1 cellular context compared by ENCODE assay signal in genomic region chr19:6393074-6393981, GRCh38.
TF ChIP-seq lines count a peak whose summit lies in the region.

TSS of gene GTF2F1 (minus strand) at chr19:6393164. CDS start at chr19:6392995, 169 bp downstream.

TF ChIP-seq in H1, 55 proteins besides CTCF, POLR2A, EP300 and RAD21:
- TF ChIP-seq CREB1 (IDR thresholded peaks at IDR 0.05) (peak; percentile 84), GABPA (IDR thresholded peaks at IDR 0.05; ENCODE audit: borderline replicate concordance, insufficient read depth, low read length) (peak; percentile 95), KDM1A (IDR thresholded peaks at IDR 0.05; ENCODE audit: borderline replicate concordance, low read length) (no peak), POLR2AphosphoS5 (IDR thresholded peaks at IDR 0.05; ENCODE audit: low read depth, low read length) (peak; percentile 60), FOSL1 (IDR thresholded peaks at IDR 0.05; ENCODE audit: insufficient read depth, low read depth, low read length) (no peak), SP1 (IDR thresholded peaks at IDR 0.05; ENCODE audit: low read depth, low read length) (no peak), MAX (IDR thresholded peaks at IDR 0.05) (peak; percentile 21; the same call in 1 of the 2 replicates), CBX5 (IDR thresholded peaks at IDR 0.05; ENCODE audit: low read depth, low read length) (no peak), CHD2 (IDR thresholded peaks at IDR 0.05; ENCODE audit: low read length) (peak; percentile 80), CHD1 (IDR thresholded peaks at IDR 0.05; ENCODE audit: low read depth, low read length) (no peak), CTBP2 (IDR thresholded peaks at IDR 0.05; ENCODE audit: borderline replicate concordance, insufficient read depth, insufficient read length, low read length) (peak; percentile 72), SIRT6 (IDR thresholded peaks at IDR 0.05; ENCODE audit: low read length) (no peak), SAP30 (IDR thresholded peaks at IDR 0.05; ENCODE audit: insufficient read depth, insufficient replicate concordance, low read length) (peak; percentile 66), JUND (IDR thresholded peaks at IDR 0.05; ENCODE audit: low read length) (0 out of 2 replicates have a peak, but pooled peaks have one; percentile 9), RNF2 (IDR thresholded peaks at IDR 0.05; ENCODE audit: borderline replicate concordance, low read depth, low read length, missing control alignments, poor library complexity, severe bottlenecking) (no peak), HDAC2 (IDR thresholded peaks at IDR 0.05; ENCODE audit: borderline replicate concordance in 1 of 2, low read depth in 2 of 2, low read length in 2 of 2) (peak in 1 of 2 experiments; percentile 88; a peak in 3 of 4 replicates), SIN3A (conservative IDR thresholded peaks at IDR 0.05 in 1 of 2, IDR thresholded peaks at IDR 0.05 in 1 of 2; ENCODE audit: low read depth in 1 of 2, low read length in 2 of 2) (peak; percentile 87 to 96), ATF3 (IDR thresholded peaks at IDR 0.05; ENCODE audit: insufficient read depth, low read depth, low read length) (no peak), POU5F1 (IDR thresholded peaks at IDR 0.05; ENCODE audit: low read depth, low read length) (no peak), KDM4A (IDR thresholded peaks at IDR 0.05; ENCODE audit: low read depth, low read length, severe bottlenecking) (peak; percentile 80), PHF8 (conservative IDR thresholded peaks at IDR 0.05; ENCODE audit: low read depth, low read length) (peak; percentile 51), TBP (IDR thresholded peaks at IDR 0.05; ENCODE audit: low read depth, low read length) (peak; percentile 32; the same call in 1 of the 2 replicates), NRF1 (IDR thresholded peaks at IDR 0.05; ENCODE audit: low read depth, low read length) (peak; percentile 72), BACH1 (IDR thresholded peaks at IDR 0.05; ENCODE audit: low read length) (0 out of 2 replicates have a peak, but pooled peaks have one; percentile 42), YY1 (IDR thresholded peaks at IDR 0.05; ENCODE audit: low read depth, low read length) (0 out of 2 replicates have a peak, but pooled peaks have one; percentile 19), TCF12 (IDR thresholded peaks at IDR 0.05; ENCODE audit: low read depth, low read length) (no peak), EGR1 (IDR thresholded peaks at IDR 0.05; ENCODE audit: borderline replicate concordance, low read depth, low read length) (peak; percentile 78; the same call in 1 of the 2 replicates), TAF1 (IDR thresholded peaks at IDR 0.05; ENCODE audit: low read depth, low read length) (peak; percentile 56), BRCA1 (IDR thresholded peaks at IDR 0.05; ENCODE audit: low read depth, low read length) (no peak), ZNF274 (IDR thresholded peaks at IDR 0.05; ENCODE audit: borderline replicate concordance, extremely low read depth, low read length) (no peak), SRF (IDR thresholded peaks at IDR 0.05; ENCODE audit: low read depth, low read length) (no peak), E2F6 (IDR thresholded peaks at IDR 0.05) (0 out of 2 replicates have a peak, but pooled peaks have one; percentile 28)
TF ChIP-seq in H1: peak in this region for 19.
